Comparison of ENCODE assay signal across 28 cellular contexts in the genomic region with DNA sequence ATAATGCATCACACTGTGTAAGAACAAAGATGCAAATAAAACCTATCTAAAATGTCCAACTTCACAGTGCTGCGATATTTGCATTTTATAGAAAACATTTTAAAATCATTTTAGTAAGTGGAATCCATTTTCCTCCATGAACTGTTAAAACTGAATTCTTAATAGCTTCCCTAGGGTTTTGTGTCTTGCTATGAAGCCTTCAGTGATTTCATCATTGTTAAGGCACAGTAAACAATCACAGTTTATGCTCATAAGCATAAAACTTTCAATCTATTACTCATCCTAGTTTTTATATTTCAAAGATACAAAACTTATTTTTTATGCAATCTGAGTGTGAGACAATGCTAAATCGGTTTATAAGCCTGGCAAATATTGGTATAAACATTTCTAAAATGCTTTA.
"Had no signal": no experiment of that assay in that cellular context is flagged by ENCODE, and none has a peak within 500 bp of the region (broad histone marks: within the 10 kb centered on the region; RNA-seq: fewer than 3 reads in every experiment).

No MANE protein-coding gene starts in this region.

- H3K4me1 ChIP-seq: foreskin keratinocyte, gastroesophageal sphincter, heart right ventricle, neural progenitor cell, prostate gland, right atrium auricular region, suprapubic skin, upper lobe of right lung, uterus had no signal

- H3K4me2 ChIP-seq: neural progenitor cell, smooth muscle cell had no signal

- H3K36me3 ChIP-seq: esophagus squamous epithelium, gastroesophageal sphincter, heart right ventricle, neural progenitor cell, prostate gland, right atrium auricular region, suprapubic skin, transverse colon, upper lobe of right lung, uterus had no signal

- H3K9me3 Mint-ChIP-seq: memory B cell, naive B cell, neural progenitor cell had no signal

- H3K4me3 Mint-ChIP-seq: effector memory CD8-positive, alpha-beta T cell; memory B cell; naive B cell; natural killer cell treated with Interleukin-12 subunit alpha and Interleukin-12 subunit beta and Interleukin-15 and Interleukin-18, amount 100 ng/mL, for 72 hours; neural progenitor cell; stimulated activated naive CD8-positive, alpha-beta T cell treated with anti-CD3 and anti-CD28 coated beads, Interleukin-15, amount 100 ng/mL, for 72 hours had no signal

- H3K4me3 ChIP-seq: esophagus squamous epithelium, gastroesophageal sphincter, heart right ventricle, lung, neural progenitor cell, prostate gland, right atrium auricular region, smooth muscle cell, suprapubic skin, transverse colon, upper lobe of right lung, uterus had no signal

- ATAC-seq: effector memory CD8-positive, alpha-beta T cell; foreskin keratinocyte; gastroesophageal sphincter; heart right ventricle; natural killer cell treated with Interleukin-12 subunit alpha and Interleukin-12 subunit beta and Interleukin-15 and Interleukin-18, amount 100 ng/mL, for 72 hours; sciatic nerve; stimulated activated naive CD8-positive, alpha-beta T cell treated with anti-CD3 and anti-CD28 coated beads, Interleukin-15, amount 100 ng/mL, for 72 hours; upper lobe of right lung had no signal

- H3K27me3 ChIP-seq: esophagus squamous epithelium, gastroesophageal sphincter, heart right ventricle, neural progenitor cell, right atrium auricular region, suprapubic skin, transverse colon, upper lobe of right lung, uterus had no signal

- H3K4me1 Mint-ChIP-seq: memory B cell; naive B cell; stimulated activated naive CD8-positive, alpha-beta T cell treated with anti-CD3 and anti-CD28 coated beads, Interleukin-15, amount 100 ng/mL, for 72 hours had no signal

- H3K27ac ChIP-seq: coronary artery, esophagus squamous epithelium, foreskin keratinocyte, gastroesophageal sphincter, heart right ventricle, neural progenitor cell, prostate gland, right atrium auricular region, suprapubic skin, transverse colon, upper lobe of right lung, uterus had no signal

- H3K9ac ChIP-seq: neural progenitor cell had no signal

- H3K36me3 Mint-ChIP-seq: memory B cell; naive B cell; natural killer cell treated with Interleukin-12 subunit alpha and Interleukin-12 subunit beta and Interleukin-15 and Interleukin-18, amount 100 ng/mL, for 72 hours; neural progenitor cell had no signal

- H3K9me3 ChIP-seq: esophagus squamous epithelium, gastroesophageal sphincter, heart right ventricle, prostate gland, right atrium auricular region, suprapubic skin, transverse colon, upper lobe of right lung, uterus had no signal

- DNase-seq: effector memory CD8-positive, alpha-beta T cell; erythroblast; esophagus squamous epithelium; foreskin keratinocyte; glutamatergic neuron; heart right ventricle; kidney; naive B cell; stimulated activated CD4-positive, alpha-beta T cell treated with anti-CD3 and anti-CD28 coated beads, Interleukin-12 subunit alpha, Interleukin-12 subunit beta, amount 100 ng/mL, for 4 hours; stimulated activated CD4-positive, alpha-beta T cell treated with anti-CD3 and anti-CD28 coated beads, Interleukin-1b, Interleukin-23, amount 100 ng/mL, for 48 hours; stimulated activated CD4-positive, alpha-beta T cell treated with anti-CD3 and anti-CD28 coated beads, Interleukin-4, amount 100 ng/mL, for 1 hour; stimulated activated CD8-positive, alpha-beta memory T cell treated with anti-CD3 and anti-CD28 coated beads, Interleukin-4, amount 100 ng/mL, for 48 hours; stimulated activated naive CD4-positive, alpha-beta T cell; stimulated activated naive CD8-positive, alpha-beta T cell treated with anti-CD3 and anti-CD28 coated beads, Interleukin-15, amount 100 ng/mL, for 72 hours; transverse colon; upper lobe of right lung; uterus had no signal

- H3K27ac Mint-ChIP-seq: effector memory CD8-positive, alpha-beta T cell; memory B cell; natural killer cell treated with Interleukin-12 subunit alpha and Interleukin-12 subunit beta and Interleukin-15 and Interleukin-18, amount 100 ng/mL, for 72 hours; neural progenitor cell; stimulated activated naive CD8-positive, alpha-beta T cell treated with anti-CD3 and anti-CD28 coated beads, Interleukin-15, amount 100 ng/mL, for 72 hours had no signal

- H2AFZ ChIP-seq: neural progenitor cell had no signal

- H3K27me3 Mint-ChIP-seq: effector memory CD8-positive, alpha-beta T cell; memory B cell; natural killer cell treated with Interleukin-12 subunit alpha and Interleukin-12 subunit beta and Interleukin-15 and Interleukin-18, amount 100 ng/mL, for 72 hours; stimulated activated naive CD8-positive, alpha-beta T cell treated with anti-CD3 and anti-CD28 coated beads, Interleukin-15, amount 100 ng/mL, for 72 hours had no signal
